Comparison of ENCODE assay signal across 1 cellular context in genomic region chr2:80370375-80371009, GRCh38.
TF ChIP-seq lines count a peak whose summit lies in the region.

No MANE protein-coding gene starts in this region.

TF ChIP-seq in K562, 482 proteins besides CTCF, POLR2A, EP300 and RAD21 (continued from another document and continues in another):
- no peak for TF ChIP-seq HMGXB4 (CRISPR knock-in tag; IDR thresholded peaks at IDR 0.05)
- no peak for TF ChIP-seq SMC3 (conservative IDR thresholded peaks at IDR 0.05; ENCODE audit: insufficient read depth, low read depth, low read length)
- no peak for TF ChIP-seq CAMTA2 (CRISPR knock-in tag; conservative IDR thresholded peaks at IDR 0.05)
- TF ChIP-seq NFE2 (IDR thresholded peaks at IDR 0.05; ENCODE audit: low read depth), result peak; percentile 63
- peak; percentile 95 for TF ChIP-seq TEAD4 (IDR thresholded peaks at IDR 0.05; ENCODE audit: low read length)
- no peak for TF ChIP-seq TEAD4 (CRISPR knock-in tag; IDR thresholded peaks at IDR 0.05; ENCODE audit: borderline replicate concordance)
- TF ChIP-seq NUFIP1 (IDR thresholded peaks at IDR 0.05; ENCODE audit: partially characterized antibody), result no peak
- no peak for TF ChIP-seq ATF6 (CRISPR knock-in tag; IDR thresholded peaks at IDR 0.05)
- TF ChIP-seq WHSC1 (IDR thresholded peaks at IDR 0.05; ENCODE audit: low read length), result no peak
- TF ChIP-seq MYBL2 (IDR thresholded peaks at IDR 0.05; ENCODE audit: low read depth), result no peak
- TF ChIP-seq MYBL2 (CRISPR knock-in tag; IDR thresholded peaks at IDR 0.05; ENCODE audit: borderline replicate concordance), result no peak
- TF ChIP-seq, protein P1, sequence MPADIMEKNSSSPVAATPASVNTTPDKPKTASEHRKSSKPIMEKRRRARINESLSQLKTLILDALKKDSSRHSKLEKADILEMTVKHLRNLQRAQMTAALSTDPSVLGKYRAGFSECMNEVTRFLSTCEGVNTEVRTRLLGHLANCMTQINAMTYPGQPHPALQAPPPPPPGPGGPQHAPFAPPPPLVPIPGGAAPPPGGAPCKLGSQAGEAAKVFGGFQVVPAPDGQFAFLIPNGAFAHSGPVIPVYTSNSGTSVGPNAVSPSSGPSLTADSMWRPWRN (IDR thresholded peaks at IDR 0.05; ENCODE audit: low read depth), result peak; percentile 51; the same call in 1 of the 2 replicates
- peak; percentile 82 for TF ChIP-seq HDAC3 (IDR thresholded peaks at IDR 0.05; ENCODE audit: borderline replicate concordance, partially characterized antibody)
- no peak for TF ChIP-seq NEUROD1 (IDR thresholded peaks at IDR 0.05; ENCODE audit: borderline replicate concordance, low read depth, low read length, partially characterized antibody)
- TF ChIP-seq ZNF699 (CRISPR knock-in tag; IDR thresholded peaks at IDR 0.05; ENCODE audit: insufficient replicate concordance), result no peak
- TF ChIP-seq U2AF1 (optimal IDR thresholded peaks at IDR 0.05; ENCODE audit: low read depth, low read length), result no peak
- no peak for TF ChIP-seq E2F4 (CRISPR knock-in tag; IDR thresholded peaks at IDR 0.05; ENCODE audit: low read depth)
- no peak for TF ChIP-seq COPS2 (conservative IDR thresholded peaks at IDR 0.05)
- TF ChIP-seq ZC3H8 (IDR thresholded peaks at IDR 0.05), result no peak
- TF ChIP-seq NR1H2 (CRISPR knock-in tag; IDR thresholded peaks at IDR 0.05), result no peak
- TF ChIP-seq ZNF165 (CRISPR knock-in tag; IDR thresholded peaks at IDR 0.05; ENCODE audit: borderline replicate concordance), result no peak
- TF ChIP-seq BRF1 (IDR thresholded peaks at IDR 0.05; ENCODE audit: borderline replicate concordance, extremely low read depth, insufficient read length), result no peak
- TF ChIP-seq, protein P2, sequence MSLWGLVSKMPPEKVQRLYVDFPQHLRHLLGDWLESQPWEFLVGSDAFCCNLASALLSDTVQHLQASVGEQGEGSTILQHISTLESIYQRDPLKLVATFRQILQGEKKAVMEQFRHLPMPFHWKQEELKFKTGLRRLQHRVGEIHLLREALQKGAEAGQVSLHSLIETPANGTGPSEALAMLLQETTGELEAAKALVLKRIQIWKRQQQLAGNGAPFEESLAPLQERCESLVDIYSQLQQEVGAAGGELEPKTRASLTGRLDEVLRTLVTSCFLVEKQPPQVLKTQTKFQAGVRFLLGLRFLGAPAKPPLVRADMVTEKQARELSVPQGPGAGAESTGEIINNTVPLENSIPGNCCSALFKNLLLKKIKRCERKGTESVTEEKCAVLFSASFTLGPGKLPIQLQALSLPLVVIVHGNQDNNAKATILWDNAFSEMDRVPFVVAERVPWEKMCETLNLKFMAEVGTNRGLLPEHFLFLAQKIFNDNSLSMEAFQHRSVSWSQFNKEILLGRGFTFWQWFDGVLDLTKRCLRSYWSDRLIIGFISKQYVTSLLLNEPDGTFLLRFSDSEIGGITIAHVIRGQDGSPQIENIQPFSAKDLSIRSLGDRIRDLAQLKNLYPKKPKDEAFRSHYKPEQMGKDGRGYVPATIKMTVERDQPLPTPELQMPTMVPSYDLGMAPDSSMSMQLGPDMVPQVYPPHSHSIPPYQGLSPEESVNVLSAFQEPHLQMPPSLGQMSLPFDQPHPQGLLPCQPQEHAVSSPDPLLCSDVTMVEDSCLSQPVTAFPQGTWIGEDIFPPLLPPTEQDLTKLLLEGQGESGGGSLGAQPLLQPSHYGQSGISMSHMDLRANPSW (CRISPR knock-in tag; IDR thresholded peaks at IDR 0.05), result no peak
- TF ChIP-seq FOXA1 (IDR thresholded peaks at IDR 0.05; ENCODE audit: borderline replicate concordance), result no peak
- no peak for TF ChIP-seq POLR2G (IDR thresholded peaks at IDR 0.05; ENCODE audit: low read depth, low read length)
- TF ChIP-seq SOX6 (IDR thresholded peaks at IDR 0.05), result peak; percentile 96
- no peak for TF ChIP-seq ZNF561 (CRISPR knock-in tag; conservative IDR thresholded peaks at IDR 0.05)
- TF ChIP-seq SAP30 (IDR thresholded peaks at IDR 0.05; ENCODE audit: borderline replicate concordance, insufficient read depth, low read depth, low read length, poor library complexity, severe bottlenecking), result no peak
- TF ChIP-seq SP1 (CRISPR knock-in tag; IDR thresholded peaks at IDR 0.05), result no peak
- TF ChIP-seq NCOA2 (IDR thresholded peaks at IDR 0.05; ENCODE audit: partially characterized antibody in 2 of 2), result peak; percentile 52 to 60
- no peak for TF ChIP-seq NFE2L1 (tag; IDR thresholded peaks at IDR 0.05; ENCODE audit: borderline replicate concordance, low read depth)
- TF ChIP-seq MLLT1 (IDR thresholded peaks at IDR 0.05), result no peak
- no peak for TF ChIP-seq BCLAF1 (IDR thresholded peaks at IDR 0.05; ENCODE audit: borderline replicate concordance in 1 of 2, control insufficient read depth in 1 of 2, low read depth in 2 of 2, low read length in 1 of 2)
- no peak for TF ChIP-seq ATF4 (CRISPR knock-in tag; IDR thresholded peaks at IDR 0.05)
- TF ChIP-seq TBL1XR1 (IDR thresholded peaks at IDR 0.05; ENCODE audit: low read length in 2 of 2), result peak in 1 of 2 experiments; percentile 71; a peak in 2 of 4 replicates
- TF ChIP-seq ZNF274 (IDR thresholded peaks at IDR 0.05; ENCODE audit: borderline replicate concordance, low read depth, low read length), result no peak
- TF ChIP-seq, protein P3, sequence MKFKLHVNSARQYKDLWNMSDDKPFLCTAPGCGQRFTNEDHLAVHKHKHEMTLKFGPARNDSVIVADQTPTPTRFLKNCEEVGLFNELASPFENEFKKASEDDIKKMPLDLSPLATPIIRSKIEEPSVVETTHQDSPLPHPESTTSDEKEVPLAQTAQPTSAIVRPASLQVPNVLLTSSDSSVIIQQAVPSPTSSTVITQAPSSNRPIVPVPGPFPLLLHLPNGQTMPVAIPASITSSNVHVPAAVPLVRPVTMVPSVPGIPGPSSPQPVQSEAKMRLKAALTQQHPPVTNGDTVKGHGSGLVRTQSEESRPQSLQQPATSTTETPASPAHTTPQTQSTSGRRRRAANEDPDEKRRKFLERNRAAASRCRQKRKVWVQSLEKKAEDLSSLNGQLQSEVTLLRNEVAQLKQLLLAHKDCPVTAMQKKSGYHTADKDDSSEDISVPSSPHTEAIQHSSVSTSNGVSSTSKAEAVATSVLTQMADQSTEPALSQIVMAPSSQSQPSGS (CRISPR knock-in tag; IDR thresholded peaks at IDR 0.05), result no peak
- no peak for TF ChIP-seq ZNF695 (CRISPR knock-in tag; IDR thresholded peaks at IDR 0.05)
- no peak for TF ChIP-seq ZNF764 (CRISPR knock-in tag; IDR thresholded peaks at IDR 0.05; ENCODE audit: low read depth)
- TF ChIP-seq, protein P4, sequence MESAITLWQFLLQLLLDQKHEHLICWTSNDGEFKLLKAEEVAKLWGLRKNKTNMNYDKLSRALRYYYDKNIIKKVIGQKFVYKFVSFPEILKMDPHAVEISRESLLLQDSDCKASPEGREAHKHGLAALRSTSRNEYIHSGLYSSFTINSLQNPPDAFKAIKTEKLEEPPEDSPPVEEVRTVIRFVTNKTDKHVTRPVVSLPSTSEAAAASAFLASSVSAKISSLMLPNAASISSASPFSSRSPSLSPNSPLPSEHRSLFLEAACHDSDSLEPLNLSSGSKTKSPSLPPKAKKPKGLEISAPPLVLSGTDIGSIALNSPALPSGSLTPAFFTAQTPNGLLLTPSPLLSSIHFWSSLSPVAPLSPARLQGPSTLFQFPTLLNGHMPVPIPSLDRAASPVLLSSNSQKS (CRISPR knock-in tag; IDR thresholded peaks at IDR 0.05), result no peak
- no peak for TF ChIP-seq ATF1 (CRISPR knock-in tag; IDR thresholded peaks at IDR 0.05)
- peak; percentile 10; the same call in 1 of the 2 replicates for TF ChIP-seq ATF1 (tag; IDR thresholded peaks at IDR 0.05)
- no peak for TF ChIP-seq HNRNPLL (IDR thresholded peaks at IDR 0.05; ENCODE audit: low read depth, low read length, poor library complexity, severe bottlenecking)
